In genomic region chr17:43418441-43419374, GRCh38 we compare ENCODE assay signal across 1 cellular context.
TF ChIP-seq lines count a peak whose summit lies in the region.

No MANE protein-coding gene starts in this region.

TF ChIP-seq in H1, 55 proteins besides CTCF, POLR2A, EP300 and RAD21 (continued from another document):
- TF ChIP-seq FOSL1 (IDR thresholded peaks at IDR 0.05; ENCODE audit: insufficient read depth, low read depth, low read length) (no peak), CHD7 (IDR thresholded peaks at IDR 0.05; ENCODE audit: insufficient replicate concordance, low read length) (no peak), GABPA (IDR thresholded peaks at IDR 0.05; ENCODE audit: borderline replicate concordance, insufficient read depth, low read length) (no peak), HDAC6 (IDR thresholded peaks at IDR 0.05; ENCODE audit: low read depth, low read length) (no peak), RBBP5 (IDR thresholded peaks at IDR 0.05; ENCODE audit: borderline replicate concordance, low read depth, low read length) (no peak), TBP (IDR thresholded peaks at IDR 0.05; ENCODE audit: low read depth, low read length) (no peak), BCL11A (IDR thresholded peaks at IDR 0.05; ENCODE audit: low read depth in 2 of 2, low read length in 2 of 2) (no peak), SAP30 (IDR thresholded peaks at IDR 0.05; ENCODE audit: insufficient read depth, insufficient replicate concordance, low read length) (no peak)
